14 cellular contexts compared by ENCODE assay signal in the genomic region with DNA sequence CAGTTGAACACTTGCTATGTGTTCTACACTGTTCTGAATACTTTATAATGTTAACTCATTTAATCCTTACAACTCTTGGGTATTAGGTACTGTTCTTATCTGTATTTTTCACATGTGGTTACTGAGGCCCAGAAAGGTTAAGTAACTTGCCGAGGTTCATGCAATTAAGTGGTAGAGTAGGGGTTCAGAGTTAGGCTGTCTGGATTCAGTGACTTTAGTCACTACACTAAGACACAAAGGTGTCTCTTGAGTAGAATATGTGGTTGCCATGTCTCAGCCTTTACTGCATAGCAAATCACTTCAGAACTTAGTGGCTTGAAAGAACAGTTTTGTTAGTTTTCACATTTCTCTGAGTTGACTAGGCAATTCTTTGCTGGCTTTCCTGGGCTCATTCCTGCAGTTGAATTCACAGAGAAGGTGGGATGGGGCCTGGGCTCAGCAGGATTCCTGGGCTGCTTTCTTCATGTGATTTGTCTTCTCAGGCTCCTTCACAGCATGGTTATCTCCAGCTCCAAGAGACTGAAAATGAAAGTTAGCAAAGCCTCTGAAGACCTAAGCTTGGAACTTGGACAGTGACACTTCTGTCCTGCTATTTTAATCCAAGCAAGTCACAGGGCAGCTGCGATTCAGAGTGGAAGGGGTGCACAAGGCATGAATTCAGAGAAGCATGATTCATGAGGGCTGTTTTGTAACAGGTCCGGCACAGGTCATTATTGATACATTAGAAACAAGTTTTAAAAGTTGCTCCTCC.
DNase-seq lines count a peak whose midpoint lies in the region; ATAC-seq and TF ChIP-seq lines count a peak whose summit lies in the region.
"Had no signal": no experiment of that assay in that cellular context is flagged by ENCODE, and none has a peak within 500 bp of the region (broad histone marks: within the 10 kb centered on the region; RNA-seq: fewer than 3 reads in every experiment).

No MANE protein-coding gene starts in this region.

- H3K9me3 ChIP-seq in left ventricle myocardium inferior (replicated peaks) = no peaks in the 10 kb centered on the region
- H3K9me3 ChIP-seq in CD8-positive, alpha-beta memory T cell (ENCODE audit: low read length) = no peaks in the 10 kb centered on the region
- H3K9me3 ChIP-seq: BLaER1 had no signal

- H3K4me1 ChIP-seq in left ventricle myocardium inferior = peaks cover 25% of the 10 kb centered on the region
- H3K4me1 ChIP-seq in CD8-positive, alpha-beta memory T cell (ENCODE audit: insufficient read depth, low read length) = no peaks in the 10 kb centered on the region

- no peak overlapping the region for H3K4me3 Mint-ChIP-seq in WTC11
- H3K4me3 Mint-ChIP-seq in CD8-positive, alpha-beta memory T cell = no peak overlapping the region
- H3K4me3 Mint-ChIP-seq: stimulated activated naive CD8-positive, alpha-beta T cell treated with anti-CD3 and anti-CD28 coated beads, Interleukin-15, Interleukin-2, amounts not matched to agents 100 ng/mL and 50 ng/mL, for 24 hours had no signal

- H3K4me1 Mint-ChIP-seq in WTC11 = peaks cover 47% of the 10 kb centered on the region
- peaks cover 8% of the 10 kb centered on the region in 3 donors for H3K4me1 Mint-ChIP-seq in CD8-positive, alpha-beta memory T cell

- peak; percentile 60; the same call in 1 of the 2 replicates for ATAC-seq in WTC11
- peak; percentile 64 for ATAC-seq in omental fat pad (ENCODE audit: low FRiP score)
- ATAC-seq in HG03159 (IDR thresholded peaks at IDR 0.05; ENCODE audit: unreplicated experiment) = no peak
- no peak for ATAC-seq in GM18517 (IDR thresholded peaks at IDR 0.05; ENCODE audit: unreplicated experiment)

- H3K4me3 ChIP-seq in left ventricle myocardium inferior = peak overlapping the region; percentile 14
- H3K4me3 ChIP-seq in CD8-positive, alpha-beta memory T cell (ENCODE audit: low read length) = no peak overlapping the region
- H3K4me3 ChIP-seq: BLaER1, SK-N-MC had no signal

- peak overlapping the region; percentile 93 for H3K27ac Mint-ChIP-seq in WTC11
- peak overlapping the region in 2 of 8 donors; percentile 17 to 47 for H3K27ac Mint-ChIP-seq in CD8-positive, alpha-beta memory T cell
- H3K27ac Mint-ChIP-seq: stimulated activated naive CD8-positive, alpha-beta T cell treated with anti-CD3 and anti-CD28 coated beads, Interleukin-15, Interleukin-2, amounts not matched to agents 100 ng/mL and 50 ng/mL, for 24 hours had no signal

- no peaks in the 10 kb centered on the region for H3K9me3 Mint-ChIP-seq in WTC11
- H3K9me3 Mint-ChIP-seq in CD8-positive, alpha-beta memory T cell = no peaks in the 10 kb centered on the region
- H3K9me3 Mint-ChIP-seq: stimulated activated naive CD8-positive, alpha-beta T cell treated with anti-CD3 and anti-CD28 coated beads, Interleukin-15, Interleukin-2, amounts not matched to agents 100 ng/mL and 50 ng/mL, for 24 hours had no signal

- peaks cover 41% of the 10 kb centered on the region for H3K36me3 Mint-ChIP-seq in WTC11
- H3K36me3 Mint-ChIP-seq in CD8-positive, alpha-beta memory T cell = peaks cover 10 to 77% (median 30%) of the 10 kb centered on the region in 3 donors

- POLR2A ChIA-PET in WTC11 (lab: Charles Lee) = no interaction called here
- POLR2A ChIA-PET in CD8-positive, alpha-beta memory T cell (lab: Charles Lee) = interaction anchor here (0.5 kb wide), 1 partner anchor 119 kb away, joined by 4 read pairs; no protein-coding TSS in a partner anchor

- CTCF ChIA-PET in WTC11 (lab: Charles Lee) = interaction anchor here (0.9 to 2.5 kb wide), 3 partner anchors 64 to 91 kb away, joined by 3 to 6 read pairs (median 6); no protein-coding TSS in a partner anchor
- CTCF ChIA-PET in CD8-positive, alpha-beta memory T cell (lab: Charles Lee) = no interaction called here

- peaks cover 89% of the 10 kb centered on the region for H3K36me3 ChIP-seq in left ventricle myocardium inferior
- peaks cover 45% of the 10 kb centered on the region for H3K36me3 ChIP-seq in CD8-positive, alpha-beta memory T cell (ENCODE audit: insufficient read depth, low read length)

- intact Hi-C loops in left ventricle myocardium inferior (cut with micrococcal nuclease) = no loop called here

- peak overlapping the region; percentile 80 for H3K27ac ChIP-seq in left ventricle myocardium inferior (replicated peaks)
- no peak overlapping the region for H3K27ac ChIP-seq in CD8-positive, alpha-beta memory T cell (ENCODE audit: low read depth, low read length)
- H3K27ac ChIP-seq: BLaER1, SK-N-MC had no signal

- DNase-seq in EH (ENCODE audit: low read depth) (peak; percentile 63), WTC11 (ENCODE audit: low spot score) (no peak), left ventricle myocardium inferior (no peak), omental fat pad (ENCODE audit: low spot score) (no peak), NOMO-1 treated with dmso at 0.1 percent for 144 hours (lab: John Stamatoyannopoulos, UW; ENCODE audit: unreplicated experiment) (no peak)
- no peak for DNase-seq in CD8-positive, alpha-beta memory T cell
- DNase-seq: MM.1S; NCI-H526 treated with DMSO at 0.1 percent for 48 hours; stimulated activated CD4-positive, alpha-beta T cell treated with anti-CD3 and anti-CD28 coated beads, Interleukin-1b, Interleukin-23, amount 100 ng/mL, for 48 hours had no signal

- no peaks in the 10 kb centered on the region for H3K27me3 ChIP-seq in left ventricle myocardium inferior (ENCODE audit: low read depth)
- H3K27me3 ChIP-seq in CD8-positive, alpha-beta memory T cell (ENCODE audit: insufficient read depth, low read length, poor library complexity, severe bottlenecking) = no peaks in the 10 kb centered on the region
- H3K27me3 ChIP-seq: BLaER1 had no signal

- H3K27me3 Mint-ChIP-seq in WTC11 (ENCODE audit: low read depth) = no peaks in the 10 kb centered on the region
- no peaks in the 10 kb centered on the region for H3K27me3 Mint-ChIP-seq in CD8-positive, alpha-beta memory T cell
- H3K27me3 Mint-ChIP-seq: stimulated activated naive CD8-positive, alpha-beta T cell treated with anti-CD3 and anti-CD28 coated beads, Interleukin-15, Interleukin-2, amounts not matched to agents 100 ng/mL and 50 ng/mL, for 24 hours had no signal

- TF ChIP-seq CTCF in WTC11 (IDR thresholded peaks at IDR 0.05) (no peak), left ventricle myocardium inferior (IDR thresholded peaks at IDR 0.05; ENCODE audit: borderline replicate concordance) (no peak), omental fat pad (IDR thresholded peaks at IDR 0.05) (no peak)

TF ChIP-seq in WTC11, 78 proteins besides CTCF, POLR2A, EP300 and RAD21:
- no peak for TF ChIP-seq ZNF121 (CRISPR knock-in tag; IDR thresholded peaks at IDR 0.05)
- TF ChIP-seq ZNF263 (CRISPR knock-in tag; IDR thresholded peaks at IDR 0.05; ENCODE audit: low read depth) = no peak
- no peak for TF ChIP-seq MXD4 (CRISPR knock-in tag; IDR thresholded peaks at IDR 0.05; ENCODE audit: borderline replicate concordance)
- no peak for TF ChIP-seq NR2C2 (CRISPR knock-in tag; IDR thresholded peaks at IDR 0.05)
- TF ChIP-seq ELF4 (CRISPR knock-in tag; IDR thresholded peaks at IDR 0.05; ENCODE audit: low read depth) = no peak
- TF ChIP-seq, protein P1, sequence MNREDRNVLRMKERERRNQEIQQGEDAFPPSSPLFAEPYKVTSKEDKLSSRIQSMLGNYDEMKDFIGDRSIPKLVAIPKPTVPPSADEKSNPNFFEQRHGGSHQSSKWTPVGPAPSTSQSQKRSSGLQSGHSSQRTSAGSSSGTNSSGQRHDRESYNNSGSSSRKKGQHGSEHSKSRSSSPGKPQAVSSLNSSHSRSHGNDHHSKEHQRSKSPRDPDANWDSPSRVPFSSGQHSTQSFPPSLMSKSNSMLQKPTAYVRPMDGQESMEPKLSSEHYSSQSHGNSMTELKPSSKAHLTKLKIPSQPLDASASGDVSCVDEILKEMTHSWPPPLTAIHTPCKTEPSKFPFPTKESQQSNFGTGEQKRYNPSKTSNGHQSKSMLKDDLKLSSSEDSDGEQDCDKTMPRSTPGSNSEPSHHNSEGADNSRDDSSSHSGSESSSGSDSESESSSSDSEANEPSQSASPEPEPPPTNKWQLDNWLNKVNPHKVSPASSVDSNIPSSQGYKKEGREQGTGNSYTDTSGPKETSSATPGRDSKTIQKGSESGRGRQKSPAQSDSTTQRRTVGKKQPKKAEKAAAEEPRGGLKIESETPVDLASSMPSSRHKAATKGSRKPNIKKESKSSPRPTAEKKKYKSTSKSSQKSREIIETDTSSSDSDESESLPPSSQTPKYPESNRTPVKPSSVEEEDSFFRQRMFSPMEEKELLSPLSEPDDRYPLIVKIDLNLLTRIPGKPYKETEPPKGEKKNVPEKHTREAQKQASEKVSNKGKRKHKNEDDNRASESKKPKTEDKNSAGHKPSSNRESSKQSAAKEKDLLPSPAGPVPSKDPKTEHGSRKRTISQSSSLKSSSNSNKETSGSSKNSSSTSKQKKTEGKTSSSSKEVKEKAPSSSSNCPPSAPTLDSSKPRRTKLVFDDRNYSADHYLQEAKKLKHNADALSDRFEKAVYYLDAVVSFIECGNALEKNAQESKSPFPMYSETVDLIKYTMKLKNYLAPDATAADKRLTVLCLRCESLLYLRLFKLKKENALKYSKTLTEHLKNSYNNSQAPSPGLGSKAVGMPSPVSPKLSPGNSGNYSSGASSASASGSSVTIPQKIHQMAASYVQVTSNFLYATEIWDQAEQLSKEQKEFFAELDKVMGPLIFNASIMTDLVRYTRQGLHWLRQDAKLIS (CRISPR knock-in tag; IDR thresholded peaks at IDR 0.05; ENCODE audit: borderline replicate concordance) = no peak
- TF ChIP-seq, protein P2, sequence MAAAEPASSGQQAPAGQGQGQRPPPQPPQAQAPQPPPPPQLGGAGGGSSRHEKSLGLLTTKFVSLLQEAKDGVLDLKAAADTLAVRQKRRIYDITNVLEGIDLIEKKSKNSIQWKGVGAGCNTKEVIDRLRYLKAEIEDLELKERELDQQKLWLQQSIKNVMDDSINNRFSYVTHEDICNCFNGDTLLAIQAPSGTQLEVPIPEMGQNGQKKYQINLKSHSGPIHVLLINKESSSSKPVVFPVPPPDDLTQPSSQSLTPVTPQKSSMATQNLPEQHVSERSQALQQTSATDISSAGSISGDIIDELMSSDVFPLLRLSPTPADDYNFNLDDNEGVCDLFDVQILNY (CRISPR knock-in tag; IDR thresholded peaks at IDR 0.05) = no peak
- no peak for TF ChIP-seq CREB1 (CRISPR knock-in tag; IDR thresholded peaks at IDR 0.05)
- no peak for TF ChIP-seq ZNF138 (CRISPR knock-in tag; conservative IDR thresholded peaks at IDR 0.05)
- TF ChIP-seq, protein P3, sequence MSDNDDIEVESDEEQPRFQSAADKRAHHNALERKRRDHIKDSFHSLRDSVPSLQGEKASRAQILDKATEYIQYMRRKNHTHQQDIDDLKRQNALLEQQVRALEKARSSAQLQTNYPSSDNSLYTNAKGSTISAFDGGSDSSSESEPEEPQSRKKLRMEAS (CRISPR knock-in tag; IDR thresholded peaks at IDR 0.05) = no peak

Comparison
In these comparisons a context has a peak if more than half of its experiments do, and no peak if none do; other contexts are left out.
1. ATAC-seq: peak in WTC11 (single experiment) and omental fat pad (single experiment); none in HG03159 (single experiment) and GM18517 (single experiment).